In genomic region chr17:45334231-45334630, GRCh38 we compare ENCODE assay signal across 13 cellular contexts. TPM values are rescaled to one million over a fixed set of nuclear protein-coding genes. Genes with fewer than 3 reads are reported as not detected.
A peak's percentile ranks its signal among the peaks of the same experiment; 100 is the strongest.
DNase-seq lines count a peak whose midpoint lies in the region; ATAC-seq, FAIRE-seq and TF ChIP-seq lines count a peak whose summit lies in the region.
"Had no signal": no experiment of that assay in that cellular context is flagged by ENCODE, and none has a peak within 500 bp of the region (broad histone marks: within the 10 kb centered on the region; RNA-seq: fewer than 3 reads in every experiment).

No MANE protein-coding gene starts in this region.

- intact Hi-C loops in sigmoid colon (cut with DNase I) = no loop called here
- intact Hi-C loops in activated T-helper 1 cell treated with anti-CD3 and anti-CD28 coated beads, Interleukin-12 subunit alpha, Interleukin-12 subunit beta, Interleukin-2, Interleukin-4 antibody, amounts not matched to agents 30 ng/mL and 10 ng/mL and 1 ng/mL, durations not matched to agents 14 hours and 24 hours and 36 hours (cut with micrococcal nuclease) = no loop called here

- H3K4me3 ChIP-seq in sigmoid colon = no peak overlapping the region
- H3K4me3 ChIP-seq: right lobe of liver had no signal

- peaks cover 0 to 6% (median 0%) of the 10 kb centered on the region in 4 donors for H3K4me1 ChIP-seq in sigmoid colon
- H3K4me1 ChIP-seq: right lobe of liver had no signal

- H3K36me3 ChIP-seq in sigmoid colon = no peaks in the 10 kb centered on the region
- H3K36me3 ChIP-seq: right lobe of liver had no signal

- DNase-seq in GM12891 (ENCODE audit: insufficient read length, low spot score) (no peak), NCI-H2029 treated with DMSO at 0.1 percent for 48 hours (lab: John Stamatoyannopoulos, UW) (peak; percentile 20), sigmoid colon (peak; percentile 40)
- DNase-seq in stimulated activated CD4-positive, alpha-beta T cell treated with anti-CD3 and anti-CD28 coated beads, Interleukin-1b, Interleukin-23, amount 100 ng/mL, for 48 hours = no peak
- DNase-seq in activated T-helper 1 cell treated with anti-CD3 and anti-CD28 coated beads, Interleukin-12 subunit alpha, Interleukin-12 subunit beta, Interleukin-2, Interleukin-4 antibody, amounts not matched to agents 30 ng/mL and 10 ng/mL and 1 ng/mL, durations not matched to agents 14 hours and 24 hours and 36 hours (ENCODE audit: low spot score) = no peak
- DNase-seq: activated naive CD8-positive, alpha-beta T cell treated with anti-CD3 and anti-CD28 coated beads, Interleukin-2, amount 50 U/mL, for 24 hours; NCI-H2227 treated with DMSO at 0.1 percent for 48 hours; T-helper 9 cell had no signal

- no peak for TF ChIP-seq EP300 in sigmoid colon (IDR thresholded peaks at IDR 0.05)

- 21 to 59% methylated on average over 1 of the region's 1 CpG for WGBS in sigmoid colon, 2 donors

- H3K27me3 ChIP-seq in sigmoid colon = no peaks in the 10 kb centered on the region
- H3K27me3 ChIP-seq: right lobe of liver had no signal

- H3K27ac Mint-ChIP-seq in activated T-helper 17 cell treated with anti-CD3 and anti-CD28 coated beads, Interleukin-2, amount 50 U/mL, for 72 hours = peak overlapping the region; percentile 12
- no peak overlapping the region for H3K27ac Mint-ChIP-seq in activated T-helper 1 cell treated with anti-CD3 and anti-CD28 coated beads, Interleukin-12 subunit alpha, Interleukin-12 subunit beta, Interleukin-2, Interleukin-4 antibody, amounts not matched to agents 30 ng/mL and 10 ng/mL and 1 ng/mL, durations not matched to agents 14 hours and 24 hours and 36 hours
- H3K27ac Mint-ChIP-seq: activated naive CD8-positive, alpha-beta T cell treated with anti-CD3 and anti-CD28 coated beads, Interleukin-2, amount 50 U/mL, for 24 hours had no signal

- H3K27me3 Mint-ChIP-seq in activated T-helper 17 cell treated with anti-CD3 and anti-CD28 coated beads, Interleukin-2, amount 50 U/mL, for 72 hours = no peaks in the 10 kb centered on the region
- H3K27me3 Mint-ChIP-seq in activated T-helper 1 cell treated with anti-CD3 and anti-CD28 coated beads, Interleukin-12 subunit alpha, Interleukin-12 subunit beta, Interleukin-2, Interleukin-4 antibody, amounts not matched to agents 30 ng/mL and 10 ng/mL and 1 ng/mL, durations not matched to agents 14 hours and 24 hours and 36 hours (ENCODE audit: insufficient read depth) = no peaks in the 10 kb centered on the region
- H3K27me3 Mint-ChIP-seq: activated naive CD8-positive, alpha-beta T cell treated with anti-CD3 and anti-CD28 coated beads, Interleukin-2, amount 50 U/mL, for 24 hours; naive thymus-derived CD4-positive, alpha-beta T cell had no signal

- H3K27ac ChIP-seq in sigmoid colon = no peak overlapping the region
- H3K27ac ChIP-seq: right lobe of liver had no signal

- TF ChIP-seq POLR2A in GM12891 (IDR thresholded peaks at IDR 0.05; ENCODE audit: low read depth, low read length) = no peak
- TF ChIP-seq POLR2A in sigmoid colon (IDR thresholded peaks at IDR 0.05) = no peak

- H3K9me3 Mint-ChIP-seq in activated T-helper 17 cell treated with anti-CD3 and anti-CD28 coated beads, Interleukin-2, amount 50 U/mL, for 72 hours = no peaks in the 10 kb centered on the region
- no peaks in the 10 kb centered on the region for H3K9me3 Mint-ChIP-seq in activated T-helper 1 cell treated with anti-CD3 and anti-CD28 coated beads, Interleukin-12 subunit alpha, Interleukin-12 subunit beta, Interleukin-2, Interleukin-4 antibody, amounts not matched to agents 30 ng/mL and 10 ng/mL and 1 ng/mL, durations not matched to agents 14 hours and 24 hours and 36 hours
- H3K9me3 Mint-ChIP-seq: activated naive CD8-positive, alpha-beta T cell treated with anti-CD3 and anti-CD28 coated beads, Interleukin-2, amount 50 U/mL, for 24 hours; naive thymus-derived CD4-positive, alpha-beta T cell had no signal

- H3K4me1 Mint-ChIP-seq in activated T-helper 17 cell treated with anti-CD3 and anti-CD28 coated beads, Interleukin-2, amount 50 U/mL, for 72 hours = peaks cover 9% of the 10 kb centered on the region
- peaks cover 29% of the 10 kb centered on the region for H3K4me1 Mint-ChIP-seq in activated T-helper 1 cell treated with anti-CD3 and anti-CD28 coated beads, Interleukin-12 subunit alpha, Interleukin-12 subunit beta, Interleukin-2, Interleukin-4 antibody, amounts not matched to agents 30 ng/mL and 10 ng/mL and 1 ng/mL, durations not matched to agents 14 hours and 24 hours and 36 hours (ENCODE audit: low read depth)

- no peaks in the 10 kb centered on the region for H3K9me3 ChIP-seq in sigmoid colon
- H3K9me3 ChIP-seq: right lobe of liver had no signal

- no peak for ATAC-seq in activated T-helper 17 cell treated with anti-CD3 and anti-CD28 coated beads, Interleukin-2, amount 50 U/mL, for 72 hours (replicated peaks)
- ATAC-seq in GM21529 (IDR thresholded peaks at IDR 0.05; ENCODE audit: unreplicated experiment) = no peak
- ATAC-seq: activated naive CD8-positive, alpha-beta T cell treated with anti-CD3 and anti-CD28 coated beads, Interleukin-2, amount 50 U/mL, for 24 hours; naive thymus-derived CD4-positive, alpha-beta T cell had no signal

- H3K4me3 Mint-ChIP-seq in activated T-helper 17 cell treated with anti-CD3 and anti-CD28 coated beads, Interleukin-2, amount 50 U/mL, for 72 hours = no peak overlapping the region
- no peak overlapping the region for H3K4me3 Mint-ChIP-seq in activated T-helper 1 cell treated with anti-CD3 and anti-CD28 coated beads, Interleukin-12 subunit alpha, Interleukin-12 subunit beta, Interleukin-2, Interleukin-4 antibody, amounts not matched to agents 30 ng/mL and 10 ng/mL and 1 ng/mL, durations not matched to agents 14 hours and 24 hours and 36 hours
- H3K4me3 Mint-ChIP-seq: activated naive CD8-positive, alpha-beta T cell treated with anti-CD3 and anti-CD28 coated beads, Interleukin-2, amount 50 U/mL, for 24 hours; naive thymus-derived CD4-positive, alpha-beta T cell had no signal

- H3K36me3 Mint-ChIP-seq in activated T-helper 17 cell treated with anti-CD3 and anti-CD28 coated beads, Interleukin-2, amount 50 U/mL, for 72 hours (ENCODE audit: low read depth) = no peaks in the 10 kb centered on the region
- no peaks in the 10 kb centered on the region for H3K36me3 Mint-ChIP-seq in activated T-helper 1 cell treated with anti-CD3 and anti-CD28 coated beads, Interleukin-12 subunit alpha, Interleukin-12 subunit beta, Interleukin-2, Interleukin-4 antibody, amounts not matched to agents 30 ng/mL and 10 ng/mL and 1 ng/mL, durations not matched to agents 14 hours and 24 hours and 36 hours (ENCODE audit: low read depth)

- no peak for TF ChIP-seq CTCF in sigmoid colon (IDR thresholded peaks at IDR 0.05)

- FAIRE-seq in GM12891 (lab: Jason Lieb, UNC) = peak; percentile 87
- FAIRE-seq: D721Med had no signal

TF ChIP-seq in GM12891, 5 proteins besides CTCF, POLR2A, EP300 and RAD21:
- no peak for TF ChIP-seq POU2F2 (IDR thresholded peaks at IDR 0.05; ENCODE audit: low read depth, low read length)
- peak; percentile 53 for TF ChIP-seq PAX5 (IDR thresholded peaks at IDR 0.05; ENCODE audit: insufficient read depth, low read length, severe bottlenecking)
- TF ChIP-seq TAF1 (IDR thresholded peaks at IDR 0.05; ENCODE audit: low read depth, low read length) = no peak
TF ChIP-seq in GM12891: peak in this region for 1.

RNA-seq across cellular contexts. Expression of gene MAP3K14, which starts 17.4 kb away (rescaled TPM):
- 12.4 TPM for polyA plus RNA-seq in GM12891 (2012; ENCODE audit: low read depth, missing spikeins)
- total RNA-seq in activated T-helper 17 cell treated with anti-CD3 and anti-CD28 coated beads, Interleukin-2, amount 50 U/mL, for 72 hours = 10 to 100 TPM; 36.3 to 49.5 TPM
- 10 to 100 TPM in 3 of 4 donors, 1 to 10 TPM in 1; 9.2 to 28.5 (median 14.1) TPM for total RNA-seq in sigmoid colon
- polyA plus RNA-seq in sigmoid colon = 10 to 100 TPM in 1 of 3 donors, 1 to 10 TPM in 2; 7.2 to 20.8 (median 9.0) TPM
- 64.4 and 64.7 TPM in 2 replicates for total RNA-seq in activated T-helper 1 cell treated with anti-CD3 and anti-CD28 coated beads, Interleukin-12 subunit alpha, Interleukin-12 subunit beta, Interleukin-2, Interleukin-4 antibody, amounts not matched to agents 30 ng/mL and 10 ng/mL and 1 ng/mL, durations not matched to agents 14 hours and 24 hours and 36 hours

Comparison
In these comparisons a context has a peak if more than half of its experiments do, and no peak if none do; other contexts are left out.
1. DNase-seq: peak in NCI-H2029 treated with DMSO at 0.1 percent for 48 hours (single experiment) and sigmoid colon (single experiment); none in GM12891 (single experiment), stimulated activated CD4-positive, alpha-beta T cell treated with anti-CD3 and anti-CD28 coated beads, Interleukin-1b, Interleukin-23, amount 100 ng/mL, for 48 hours (single experiment) and activated T-helper 1 cell treated with anti-CD3 and anti-CD28 coated beads, Interleukin-12 subunit alpha, Interleukin-12 subunit beta, Interleukin-2, Interleukin-4 antibody, amounts not matched to agents 30 ng/mL and 10 ng/mL and 1 ng/mL, durations not matched to agents 14 hours and 24 hours and 36 hours (single experiment).